9 cellular contexts compared by ENCODE assay signal in genomic region chr7:111092406-111093160, GRCh38. TPM values are rescaled to one million over a fixed set of nuclear protein-coding genes. Genes with fewer than 3 reads are reported as not detected.
DNase-seq lines count a peak whose midpoint lies in the region; ATAC-seq and TF ChIP-seq lines count a peak whose summit lies in the region.
"Had no signal": no experiment of that assay in that cellular context is flagged by ENCODE, and none has a peak within 500 bp of the region (broad histone marks: within the 10 kb centered on the region; RNA-seq: fewer than 3 reads in every experiment).

No MANE protein-coding gene starts in this region.

- H3K27ac Mint-ChIP-seq in activated CD4-positive, alpha-beta memory T cell treated with anti-CD3 and anti-CD28 coated beads, Interleukin-2, amount 10 ng/mL, durations not matched to agents 7 days and 5 days, result peak overlapping the region; percentile 56

- H3K4me2 ChIP-seq in osteoblast (ENCODE audit: insufficient read depth, low read length), result peak overlapping the region; percentile 98

- H3K9me3 Mint-ChIP-seq in activated CD4-positive, alpha-beta memory T cell treated with anti-CD3 and anti-CD28 coated beads, Interleukin-2, amount 10 ng/mL, durations not matched to agents 7 days and 5 days, result no peaks in the 10 kb centered on the region

- peak overlapping the region; percentile 72 for H3K4me3 ChIP-seq in osteoblast (ENCODE audit: insufficient read depth, low read length)

- ATAC-seq in GM19372 (IDR thresholded peaks at IDR 0.05; ENCODE audit: low read depth, unreplicated experiment), result peak; percentile 50
- ATAC-seq in HG02981 (IDR thresholded peaks at IDR 0.05; ENCODE audit: unreplicated experiment), result peak; percentile 40
- no peak for ATAC-seq in omental fat pad (ENCODE audit: low FRiP score)

- H2AFZ ChIP-seq in osteoblast (ENCODE audit: low read length), result peak overlapping the region; percentile 95

- H3K27me3 ChIP-seq in osteoblast (ENCODE audit: insufficient read depth, low read length), result no peaks in the 10 kb centered on the region

- no peaks in the 10 kb centered on the region for H3K9me3 ChIP-seq in osteoblast (ENCODE audit: low read depth, low read length)

- CTCF ChIA-PET in activated CD4-positive, alpha-beta memory T cell treated with anti-CD3 and anti-CD28 coated beads, Interleukin-2, amount 10 ng/mL, durations not matched to agents 7 days and 5 days (lab: Charles Lee), result interaction anchor here (1.1 to 1.5 kb wide), 3 partner anchors 9 to 82 kb away, joined by 3 to 8 read pairs (median 3); no protein-coding TSS in a partner anchor

- H3K27me3 Mint-ChIP-seq in activated CD4-positive, alpha-beta memory T cell treated with anti-CD3 and anti-CD28 coated beads, Interleukin-2, amount 10 ng/mL, durations not matched to agents 7 days and 5 days, result no peaks in the 10 kb centered on the region

- TF ChIP-seq CTCF in osteoblast (IDR thresholded peaks at IDR 0.05; ENCODE audit: extremely low read depth, low read depth, low read length) (no peak), omental fat pad (IDR thresholded peaks at IDR 0.05) (no peak)

- H3K27ac ChIP-seq in osteoblast (ENCODE audit: low read depth, low read length), result no peak overlapping the region
- H3K27ac ChIP-seq: epithelial cell of prostate had no signal

- POLR2A ChIA-PET in activated CD4-positive, alpha-beta memory T cell treated with anti-CD3 and anti-CD28 coated beads, Interleukin-2, amount 10 ng/mL, durations not matched to agents 7 days and 5 days (lab: Charles Lee), result interaction anchor here (1.7 to 4.0 kb wide), 3 partner anchors 10 to 79 kb away, joined by 7 to 52 read pairs (median 16); no protein-coding TSS in a partner anchor

- peaks cover 19% of the 10 kb centered on the region for H3K4me1 ChIP-seq in osteoblast (ENCODE audit: insufficient read depth, low read length)

- H3K4me1 Mint-ChIP-seq in activated CD4-positive, alpha-beta memory T cell treated with anti-CD3 and anti-CD28 coated beads, Interleukin-2, amount 10 ng/mL, durations not matched to agents 7 days and 5 days, result peaks cover 69% of the 10 kb centered on the region

- peak overlapping the region; percentile 69 for H3K4me3 Mint-ChIP-seq in activated CD4-positive, alpha-beta memory T cell treated with anti-CD3 and anti-CD28 coated beads, Interleukin-2, amount 10 ng/mL, durations not matched to agents 7 days and 5 days

- H3K36me3 Mint-ChIP-seq in activated CD4-positive, alpha-beta memory T cell treated with anti-CD3 and anti-CD28 coated beads, Interleukin-2, amount 10 ng/mL, durations not matched to agents 7 days and 5 days (ENCODE audit: low read depth), result peaks cover 10% of the 10 kb centered on the region

- H3K36me3 ChIP-seq in osteoblast (ENCODE audit: insufficient read depth, low read length), result no peaks in the 10 kb centered on the region

- DNase-seq in activated CD4-positive, alpha-beta memory T cell treated with anti-CD3 and anti-CD28 coated beads, Interleukin-2, amount 10 ng/mL, durations not matched to agents 7 days and 5 days, result no peak
- DNase-seq in osteoblast (ENCODE audit: insufficient read length, low spot score, missing footprints) (no peak), NOMO-1 treated with DMSO at 0.1 percent for 48 hours (lab: John Stamatoyannopoulos, UW; ENCODE audit: unreplicated experiment) (no peak), AG08395 (ENCODE audit: low spot score) (no peak), SKM-1 (lab: John Stamatoyannopoulos, UW; ENCODE audit: unreplicated experiment) (no peak), omental fat pad (ENCODE audit: low spot score) (no peak)

- H3K79me2 ChIP-seq in osteoblast (ENCODE audit: insufficient read depth, low read length), result no peaks in the 10 kb centered on the region

- H4K20me1 ChIP-seq in osteoblast (ENCODE audit: insufficient read depth, low read length), result no peaks in the 10 kb centered on the region

RNA-seq across cellular contexts. Expression of gene LRRN3, which starts 1.7 kb away (rescaled TPM):
- total RNA-seq in activated CD4-positive, alpha-beta memory T cell treated with anti-CD3 and anti-CD28 coated beads, Interleukin-2, amount 10 ng/mL, durations not matched to agents 7 days and 5 days, result 10 to 100 TPM; 18.0 to 19.2 TPM
- total RNA-seq in osteoblast (2.2 and 2.4 TPM in 2 replicates), omental fat pad (1 to 10 TPM; 1.7 to 5.3 (median 2.7) TPM)
